In the genomic region with DNA sequence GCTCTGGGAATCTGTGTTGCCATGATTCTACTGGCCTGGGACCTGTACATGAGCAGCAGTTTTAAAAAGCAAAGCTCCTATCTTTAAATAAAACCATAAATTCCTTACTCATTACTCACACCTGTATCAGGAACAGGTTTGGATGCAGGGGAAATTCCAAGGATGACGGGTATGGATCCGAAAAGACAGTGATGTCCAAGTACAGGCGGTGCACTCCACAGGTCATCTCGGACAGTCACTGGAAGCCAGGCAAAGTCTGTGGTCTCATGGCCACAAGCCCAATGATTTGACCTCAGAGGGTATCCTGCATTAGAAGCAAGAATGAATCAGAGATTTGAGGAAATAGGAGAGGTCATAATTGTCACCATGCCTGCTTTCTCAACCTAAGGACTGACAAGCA, we compare ENCODE assay signal across 8 cellular contexts.
A peak's percentile ranks its signal among the peaks of the same experiment; 100 is the strongest.
DNase-seq lines count a peak whose midpoint lies in the region; ATAC-seq, FAIRE-seq and TF ChIP-seq lines count a peak whose summit lies in the region.
"Not testable (repeated sequence)": the region's sequence is repeated elsewhere in the genome, so short reads cannot be mapped to it uniquely, and the experiment has no call there.

No MANE protein-coding gene starts in this region.

- not testable (repeated sequence) for TF ChIP-seq RAD21 in HCT116 (IDR thresholded peaks at IDR 0.05; ENCODE audit: low read depth)

- RAD21 ChIA-PET in HCT116 (lab: Charles Lee; ENCODE audit: low non-redundant PET in 1 of 2, low total read pairs in 2 of 2, uncharacterized antibody in 2 of 2, unreplicated experiment in 2 of 2), result not testable (repeated sequence)

- peak; percentile 53; the same call in 1 of the 2 replicates for ATAC-seq in HCT116

- not testable (repeated sequence) for H3K4me1 ChIP-seq in HCT116 (ENCODE audit: control insufficient read depth in 1 of 2, insufficient read depth in 2 of 2, low read length in 2 of 2); endothelial cell of umbilical vein (ENCODE audit: control insufficient read depth, extremely low read depth, insufficient read depth, low read length); keratinocyte (ENCODE audit: control insufficient read depth, extremely low read depth, insufficient read depth, low read length)

- H3K27ac ChIP-seq in HCT116 (ENCODE audit: low read depth, low read length); brain microvascular endothelial cell; endothelial cell of umbilical vein (ENCODE audit: insufficient read depth, low read depth, low read length); keratinocyte (ENCODE audit: control insufficient read depth, insufficient read depth, low read length): not testable (repeated sequence)

- not testable (repeated sequence) for H3K9ac ChIP-seq in HCT116 (ENCODE audit: low read length); endothelial cell of umbilical vein (replicated peaks; ENCODE audit: extremely low read depth, insufficient read depth, low read length); keratinocyte (ENCODE audit: control insufficient read depth, extremely low read depth, insufficient read depth, low read length)

- H3K9me2 ChIP-seq in HCT116 (ENCODE audit: insufficient read depth), result not testable (repeated sequence)

- H3K9me1 ChIP-seq in endothelial cell of umbilical vein (replicated peaks; ENCODE audit: control insufficient read depth, extremely low read depth, insufficient read depth, low read length); keratinocyte (ENCODE audit: control insufficient read depth, extremely low read depth, insufficient read depth, low read length): not testable (repeated sequence)

- TF ChIP-seq POLR2A in HCT116 (IDR thresholded peaks at IDR 0.05; ENCODE audit: borderline replicate concordance, extremely low read depth, insufficient read depth, insufficient read length); endothelial cell of umbilical vein (IDR thresholded peaks at IDR 0.05; ENCODE audit: low read depth, low read length): not testable (repeated sequence)

- H3K4me3 ChIP-seq in HCT116 (replicated peaks in 1 of 2; ENCODE audit: low read depth in 1 of 2, low read length in 2 of 2); brain microvascular endothelial cell (ENCODE audit: low read depth, low read length); endothelial cell of umbilical vein (replicated peaks in 1 of 3; ENCODE audit: insufficient read depth in 1 of 3, low read depth in 1 of 3, low read length in 3 of 3); keratinocyte (ENCODE audit: control insufficient read depth in 2 of 3, extremely low read depth in 1 of 3, insufficient read depth in 2 of 3, low read depth in 1 of 3, low read length in 3 of 3): not testable (repeated sequence)

- not testable (repeated sequence) for TF ChIP-seq CTCF in HCT116 (IDR thresholded peaks at IDR 0.05 in 2 of 3, conservative IDR thresholded peaks at IDR 0.05 in 1 of 3; ENCODE audit: borderline replicate concordance in 1 of 3, insufficient read depth in 1 of 3, low read depth in 2 of 3, low read length in 2 of 3); brain microvascular endothelial cell (IDR thresholded peaks at IDR 0.05; ENCODE audit: low read depth, low read length, missing control alignments); endothelial cell of umbilical vein (IDR thresholded peaks at IDR 0.05; ENCODE audit: extremely low read depth in 1 of 2, insufficient read depth in 1 of 2, low read depth in 1 of 2, low read length in 2 of 2); keratinocyte (optimal IDR thresholded peaks at IDR 0.05 in 1 of 3, IDR thresholded peaks at IDR 0.05 in 1 of 3, conservative IDR thresholded peaks at IDR 0.05 in 1 of 3; ENCODE audit: extremely low read depth in 1 of 3, insufficient read depth in 2 of 3, low read length in 3 of 3)

- dilution Hi-C loops in endothelial cell of umbilical vein (cut with MboI; ENCODE audit: extremely low pct_ligation_motif_present, low sequenced_read_pairs); keratinocyte (cut with MboI; ENCODE audit: extremely low pct_ligation_motif_present, low sequenced_read_pairs): not testable (repeated sequence)

- CTCF ChIA-PET in HCT116 (lab: Charles Lee); endothelial cell of umbilical vein (lab: Charles Lee): not testable (repeated sequence)

- H4K20me1 ChIP-seq in HCT116 (ENCODE audit: insufficient read depth); endothelial cell of umbilical vein (replicated peaks; ENCODE audit: control insufficient read depth, extremely low read depth, insufficient read depth, low read length); keratinocyte (ENCODE audit: control insufficient read depth, extremely low read depth, insufficient read depth, low read length): not testable (repeated sequence)

- POLR2A ChIA-PET in HCT116 (lab: Charles Lee); endothelial cell of umbilical vein (lab: Charles Lee): not testable (repeated sequence)

- H3K9me3 ChIP-seq in HCT116 (ENCODE audit: control insufficient read depth in 1 of 2, insufficient read depth in 1 of 2, low read depth in 1 of 2, low read length in 2 of 2); endothelial cell of umbilical vein (replicated peaks; ENCODE audit: control insufficient read depth, insufficient read depth, low read length); keratinocyte (ENCODE audit: control insufficient read depth, low read depth, low read length): not testable (repeated sequence)

- not testable (repeated sequence) for H3K79me2 ChIP-seq in HCT116 (ENCODE audit: insufficient read depth, low read length); endothelial cell of umbilical vein (ENCODE audit: control insufficient read depth, insufficient read depth, low read length); keratinocyte (ENCODE audit: control insufficient read depth, insufficient read depth, low read length)

- intact Hi-C loops in HCT116 (cut with micrococcal nuclease); endothelial cell of umbilical vein (cut with micrococcal nuclease): not testable (repeated sequence)

- BruUV-seq in HCT116 (replicated peaks; lab: Mats Ljungman, UMichigan); endothelial cell of umbilical vein (replicated peaks; lab: Mats Ljungman, UMichigan): not testable (repeated sequence)

- not testable (repeated sequence) for H3K36me3 ChIP-seq in HCT116 (ENCODE audit: control insufficient read depth in 1 of 2, insufficient read depth in 2 of 2, low read length in 2 of 2); brain microvascular endothelial cell (replicated peaks); endothelial cell of umbilical vein (ENCODE audit: control insufficient read depth in 2 of 2, extremely low read depth in 1 of 2, insufficient read depth in 2 of 2, low read length in 2 of 2); keratinocyte (ENCODE audit: control insufficient read depth in 2 of 2, extremely low read depth in 1 of 2, insufficient read depth in 2 of 2, low read length in 2 of 2)

- FAIRE-seq in endothelial cell of umbilical vein (lab: Jason Lieb, UNC), result peak; percentile 77
- FAIRE-seq in keratinocyte (lab: Jason Lieb, UNC), result peak; percentile 13
- peak; percentile 95 for FAIRE-seq in urothelium cell line (lab: Jason Lieb, UNC)

- not testable (repeated sequence) for H3K27me3 ChIP-seq in HCT116 (ENCODE audit: insufficient read depth, low read length); brain microvascular endothelial cell (replicated peaks); endothelial cell of umbilical vein (ENCODE audit: control insufficient read depth in 2 of 2, insufficient read depth in 2 of 2, low read length in 2 of 2); keratinocyte (ENCODE audit: control insufficient read depth, extremely low read depth, insufficient read depth, low read length)

- 0 out of 2 replicates have a peak overlapping the region, but pooled peaks have one; percentile 14 for H3K4me2 ChIP-seq in HCT116 (ENCODE audit: low read length)
- H3K4me2 ChIP-seq in endothelial cell of umbilical vein (ENCODE audit: insufficient read depth, low read length); keratinocyte (ENCODE audit: control insufficient read depth, extremely low read depth, insufficient read depth, low read depth, low read length): not testable (repeated sequence)

- DNase-seq in Caki2 (ENCODE audit: low read depth), result peak; percentile 32
- not testable (repeated sequence) for DNase-seq in HCT116 (ENCODE audit: low read depth, low spot score); keratinocyte (ENCODE audit: low read depth, low spot score); urothelium cell line (ENCODE audit: low spot score)
- DNase-seq in M059J (ENCODE audit: low read depth), result peak; percentile 71
- peak; percentile 30 for DNase-seq in T1000 (lab: John Stamatoyannopoulos, UW)
- DNase-seq in brain microvascular endothelial cell, result peak; percentile 11
- DNase-seq in endothelial cell of umbilical vein (ENCODE audit: low read depth, low spot score), result peak; percentile 37

- in situ Hi-C loops in Caki2 (cut with HindIII; ENCODE audit: low pct_unique_long_range_greater_than_20kb, low sequenced_read_pairs); brain microvascular endothelial cell (cut with HindIII; ENCODE audit: low pct_ligation_motif_present, low sequenced_read_pairs): not testable (repeated sequence)

- H2AFZ ChIP-seq in HCT116 (ENCODE audit: low read depth, low read length, poor library complexity, severe bottlenecking); endothelial cell of umbilical vein (ENCODE audit: low read depth, low read length); keratinocyte (ENCODE audit: control insufficient read depth, low read length): not testable (repeated sequence)

TF ChIP-seq in endothelial cell of umbilical vein, 7 proteins besides CTCF, POLR2A, EP300 and RAD21:
- TF ChIP-seq FOS (IDR thresholded peaks at IDR 0.05; ENCODE audit: borderline replicate concordance, insufficient read depth, low read length), result peak; percentile 20
